8 cellular contexts compared by ENCODE assay signal in the genomic region with DNA sequence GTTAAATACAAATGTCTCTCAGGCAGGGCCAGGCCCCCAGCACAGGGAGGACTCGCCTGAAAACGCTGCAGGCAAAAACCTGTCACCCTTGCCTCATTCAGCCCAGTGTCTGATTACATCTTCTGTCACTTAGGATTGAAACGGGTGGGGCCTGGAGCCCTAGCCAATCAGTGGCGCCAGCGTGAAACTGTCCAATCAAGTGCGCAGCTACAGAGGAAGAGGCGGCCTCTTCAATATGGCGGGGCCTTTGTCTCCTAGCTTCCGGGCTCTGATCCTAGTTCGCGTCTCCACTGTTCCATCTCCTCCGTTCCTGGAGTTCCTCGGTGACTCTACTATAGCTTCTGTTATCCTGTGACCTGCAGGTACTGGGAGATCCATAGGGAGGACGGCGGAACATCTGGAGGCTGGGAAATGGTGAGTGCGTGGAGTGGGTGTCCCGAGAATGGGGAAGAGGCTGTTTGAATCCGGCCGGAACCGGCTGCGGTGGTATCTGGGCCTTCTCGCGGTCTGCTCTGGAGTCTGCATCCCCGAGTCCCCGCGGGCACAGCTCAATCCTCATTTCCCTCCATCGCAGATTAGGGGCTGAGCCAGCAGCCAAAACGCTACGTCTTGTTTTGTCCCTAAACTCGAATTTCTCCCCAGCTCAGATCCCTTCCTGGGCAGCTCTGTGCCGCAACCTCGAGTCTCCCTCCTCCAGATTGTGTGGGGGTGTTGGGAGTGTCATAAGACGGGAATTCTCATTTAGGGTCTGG. TPM values are rescaled to one million over a fixed set of nuclear protein-coding genes. Genes with fewer than 3 reads are reported as not detected.
DNase-seq lines count a peak whose midpoint lies in the region; ATAC-seq and TF ChIP-seq lines count a peak whose summit lies in the region.

Gene ZNF736, plus strand, starts transcription at position 222 of the 752 bp plus-strand sequence. Its CDS starts 190 bp downstream, at position 412.

- peaks cover 24% of the 10 kb centered on the region for H3K9me3 ChIP-seq in Karpas-422 (ENCODE audit: low read length)
- H3K9me3 ChIP-seq in osteoblast (ENCODE audit: low read depth, low read length) = no peaks in the 10 kb centered on the region
- H3K9me3 ChIP-seq in thoracic aorta = no peaks in the 10 kb centered on the region

- H3K27me3 Mint-ChIP-seq in activated T-helper 17 cell treated with anti-CD3 and anti-CD28 coated beads, Interleukin-2, amount 50 U/mL, for 72 hours = no peaks in the 10 kb centered on the region

- H3K4me3 ChIP-seq in Karpas-422 (ENCODE audit: low read length) (peak within 1 kb of the TSS; percentile 73), osteoblast (ENCODE audit: insufficient read depth, low read length) (peak within 1 kb of the TSS; percentile 99), thoracic aorta (peak within 1 kb of the TSS; percentile 83)

- H3K27ac ChIP-seq in Karpas-422 (ENCODE audit: low read length) = peak within 1 kb of the TSS; percentile 86
- peak within 1 kb of the TSS; percentile 98 for H3K27ac ChIP-seq in osteoblast (ENCODE audit: low read depth, low read length)
- H3K27ac ChIP-seq in thoracic aorta = peak within 1 kb of the TSS in 1 of 2 donors; percentile 51

- peak within 1 kb of the TSS; percentile 94 for H3K4me3 Mint-ChIP-seq in activated T-helper 17 cell treated with anti-CD3 and anti-CD28 coated beads, Interleukin-2, amount 50 U/mL, for 72 hours

- no peaks in the 10 kb centered on the region for H3K9me3 Mint-ChIP-seq in activated T-helper 17 cell treated with anti-CD3 and anti-CD28 coated beads, Interleukin-2, amount 50 U/mL, for 72 hours

- H2AFZ ChIP-seq in Karpas-422 (ENCODE audit: low read length) (peak within 1 kb of the TSS; percentile 60; the same call in 1 of the 2 replicates), osteoblast (ENCODE audit: low read length) (peak within 1 kb of the TSS; percentile 100)

- H3K36me3 ChIP-seq in Karpas-422 (ENCODE audit: insufficient read depth, low read length) (peaks cover 42% of the 10 kb centered on the region), osteoblast (ENCODE audit: insufficient read depth, low read length) (no peaks in the 10 kb centered on the region), thoracic aorta (no peaks in the 10 kb centered on the region)

- peak; percentile 95 for DNase-seq in DMS79 treated with DMSO at 0.1 percent for 48 hours (lab: John Stamatoyannopoulos, UW)
- peak; percentile 98 for DNase-seq in Karpas-422
- DNase-seq in RPMI8226 = peak; percentile 96
- DNase-seq in fibroblast of peridontal ligament (ENCODE audit: extremely low read depth) = peak; percentile 93
- peak; percentile 93 for DNase-seq in osteoblast (ENCODE audit: insufficient read length, low spot score, missing footprints)
- DNase-seq in thoracic aorta (ENCODE audit: low spot score) = peak; percentile 77

- H3K36me3 Mint-ChIP-seq in activated T-helper 17 cell treated with anti-CD3 and anti-CD28 coated beads, Interleukin-2, amount 50 U/mL, for 72 hours (ENCODE audit: low read depth) = peaks cover 25% of the 10 kb centered on the region

- peaks cover 9% of the 10 kb centered on the region for H3K4me1 Mint-ChIP-seq in activated T-helper 17 cell treated with anti-CD3 and anti-CD28 coated beads, Interleukin-2, amount 50 U/mL, for 72 hours

- H3K4me2 ChIP-seq in Karpas-422 (ENCODE audit: low read depth, low read length, poor library complexity, severe bottlenecking) (peak within 1 kb of the TSS; percentile 78), osteoblast (ENCODE audit: insufficient read depth, low read length) (peak within 1 kb of the TSS; percentile 83)

- peak within 1 kb of the TSS; percentile 97 for H3K27ac Mint-ChIP-seq in activated T-helper 17 cell treated with anti-CD3 and anti-CD28 coated beads, Interleukin-2, amount 50 U/mL, for 72 hours

- no peaks in the 10 kb centered on the region for H3K9me2 ChIP-seq in Karpas-422 (replicated peaks; ENCODE audit: insufficient read depth, low read length)

- TF ChIP-seq CTCF in osteoblast (IDR thresholded peaks at IDR 0.05; ENCODE audit: extremely low read depth, low read depth, low read length) (no peak), thoracic aorta (IDR thresholded peaks at IDR 0.05) (no peak)

- H3K9ac ChIP-seq in Karpas-422 (ENCODE audit: low read length) = peak within 1 kb of the TSS; percentile 81

- H3K27me3 ChIP-seq in Karpas-422 (ENCODE audit: low read length) = no peaks in the 10 kb centered on the region
- no peaks in the 10 kb centered on the region for H3K27me3 ChIP-seq in osteoblast (ENCODE audit: insufficient read depth, low read length)
- no peaks in the 10 kb centered on the region for H3K27me3 ChIP-seq in thoracic aorta (replicated peaks; ENCODE audit: insufficient read depth)

- H3K79me2 ChIP-seq in Karpas-422 (ENCODE audit: low read length) (peaks cover 52% of the 10 kb centered on the region), osteoblast (ENCODE audit: insufficient read depth, low read length) (peaks cover 39% of the 10 kb centered on the region)

- H3K4me1 ChIP-seq in Karpas-422 (ENCODE audit: low read length) = peaks cover 23% of the 10 kb centered on the region
- H3K4me1 ChIP-seq in osteoblast (ENCODE audit: insufficient read depth, low read length) = peaks cover 7% of the 10 kb centered on the region
- peaks cover 8 to 18% of the 10 kb centered on the region in 2 donors for H3K4me1 ChIP-seq in thoracic aorta (ENCODE audit: control insufficient read depth in 1 of 2, low read depth in 2 of 2)

- H4K20me1 ChIP-seq in Karpas-422 (ENCODE audit: insufficient read depth, low read depth, low read length) (no peaks in the 10 kb centered on the region), osteoblast (ENCODE audit: insufficient read depth, low read length) (no peaks in the 10 kb centered on the region)

- ATAC-seq in GM21717 (IDR thresholded peaks at IDR 0.05; ENCODE audit: unreplicated experiment) = peak; percentile 100
- peak; percentile 100 for ATAC-seq in activated T-helper 17 cell treated with anti-CD3 and anti-CD28 coated beads, Interleukin-2, amount 50 U/mL, for 72 hours (replicated peaks)
- ATAC-seq in thoracic aorta (ENCODE audit: insufficient number of reproducible peaks, low FRiP score, low read depth) = peak; percentile 98

RNA-seq across cellular contexts. Expression of gene ZNF736, which starts in this region (rescaled TPM):
- total RNA-seq in Karpas-422 (2014; rRNA removed; shearing (Covaris generic); ENCODE audit: low replicate concordance) = 42.9 and 82.3 TPM in 2 replicates
- total RNA-seq in activated T-helper 17 cell treated with anti-CD3 and anti-CD28 coated beads, Interleukin-2, amount 50 U/mL, for 72 hours = 10 to 100 TPM; 22.8 to 23.7 TPM
- 12.7 and 14.4 TPM in 2 replicates for total RNA-seq in osteoblast
- total RNA-seq in thoracic aorta = 10 to 100 TPM; 14.2 to 17.1 TPM
